In genomic region chr7:77800730-77801129, GRCh38 we compare ENCODE assay signal across 14 cellular contexts. TPM values are rescaled to one million over a fixed set of nuclear protein-coding genes. Genes with fewer than 3 reads are reported as not detected.
DNase-seq lines count a peak whose midpoint lies in the region; ATAC-seq, FAIRE-seq and TF ChIP-seq lines count a peak whose summit lies in the region.
"Had no signal": no experiment of that assay in that cellular context is flagged by ENCODE, and none has a peak within 500 bp of the region (broad histone marks: within the 10 kb centered on the region; RNA-seq: fewer than 3 reads in every experiment).

No MANE protein-coding gene starts in this region.

- H3K27me3 ChIP-seq in HepG2 (ENCODE audit: control insufficient read depth in 1 of 2, insufficient read depth in 2 of 2, low read length in 2 of 2) (no peaks in the 10 kb centered on the region; a peak in 1 of 5 replicates), right lobe of liver (no peaks in the 10 kb centered on the region)
- H3K27me3 ChIP-seq: breast epithelium, neutrophil had no signal

- peak overlapping the region; percentile 68; the same call in 1 of the 2 replicates for H3K4me2 ChIP-seq in HepG2 (ENCODE audit: low read depth, low read length)

- intact Hi-C loops in HepG2 (cut with micrococcal nuclease; ENCODE audit: unreplicated experiment) = no loop called here
- intact Hi-C loops in right lobe of liver (cut with DNase I) = no loop called here
- intact Hi-C loops in activated CD4-positive, alpha-beta memory T cell treated with anti-CD3 and anti-CD28 coated beads for 36 hours (cut with micrococcal nuclease) = loop anchor here (2.0 to 5.0 kb wide), 2 partner anchors 87 to 136 kb away; no protein-coding TSS in a partner anchor

- 97% methylated on average over 2 of the region's 2 CpGs for WGBS in HepG2 (ENCODE audit: low lambda C conversion rate)
- 82% methylated on average over 2 of the region's 2 CpGs for WGBS in right lobe of liver (ENCODE audit: insufficient coverage, low coverage, low lambda C conversion rate, missing lambda C conversion rate)

- no peak overlapping the region for H2AFZ ChIP-seq in HepG2 (ENCODE audit: low read length)

- H3K36me3 ChIP-seq in HepG2 (replicated peaks in 1 of 2; ENCODE audit: control insufficient read depth in 1 of 2, insufficient read depth in 2 of 2, low read length in 2 of 2) (no peaks in the 10 kb centered on the region), right lobe of liver (no peaks in the 10 kb centered on the region)
- H3K36me3 ChIP-seq: breast epithelium, neutrophil had no signal

- DNase-seq in HepG2 (ENCODE audit: low spot score) = no peak
- no peak for DNase-seq in right lobe of liver
- no peak for DNase-seq in activated CD4-positive, alpha-beta memory T cell treated with anti-CD3 and anti-CD28 coated beads for 36 hours
- no peak for DNase-seq in mesothelial cell of epicardium (ENCODE audit: low spot score in 2 of 2, unreplicated experiment in 2 of 2)
- no peak for DNase-seq in HEK293T (ENCODE audit: extremely low spot score)
- DNase-seq in RPMI8226 = no peak
- no peak for DNase-seq in superior temporal gyrus (ENCODE audit: extremely low spot score)
- DNase-seq: endodermal cell; NCI-H1436; stimulated activated naive CD4-positive, alpha-beta T cell had no signal

- CTCF ChIA-PET in HepG2 (lab: Yijun Ruan, JAX; ENCODE audit: low intra/inter-chr PET ratio, low total read pairs) = no interaction called here
- CTCF ChIA-PET in activated CD4-positive, alpha-beta memory T cell treated with anti-CD3 and anti-CD28 coated beads for 36 hours (lab: Charles Lee) = no interaction called here
- CTCF ChIA-PET in HEK293T (lab: Yijun Ruan, JAX) = no interaction called here

- H3K36me3 Mint-ChIP-seq in activated CD4-positive, alpha-beta memory T cell treated with anti-CD3 and anti-CD28 coated beads for 36 hours = peaks cover 11% of the 10 kb centered on the region
- H3K36me3 Mint-ChIP-seq in mesothelial cell of epicardium = peaks cover 23% of the 10 kb centered on the region

- no peak overlapping the region for H3K9ac ChIP-seq in HepG2 (ENCODE audit: insufficient read depth, low read depth, low read length)

- TF ChIP-seq EP300 in HepG2 (IDR thresholded peaks at IDR 0.05; ENCODE audit: low read depth in 2 of 2, low read length in 2 of 2) (no peak), HepG2 (CRISPR knock-in tag; IDR thresholded peaks at IDR 0.05; ENCODE audit: borderline replicate concordance) (no peak)

- TF ChIP-seq RAD21 in HepG2 (CRISPR knock-in tag; IDR thresholded peaks at IDR 0.05) = no peak

- peaks cover 78% of the 10 kb centered on the region for H3K4me1 Mint-ChIP-seq in activated CD4-positive, alpha-beta memory T cell treated with anti-CD3 and anti-CD28 coated beads for 36 hours (ENCODE audit: low read depth)
- peaks cover 34% of the 10 kb centered on the region for H3K4me1 Mint-ChIP-seq in mesothelial cell of epicardium

- BruUV-seq in HepG2 (replicated peaks; lab: Mats Ljungman, UMichigan) = no TSS peak

- TF ChIP-seq POLR2A in HepG2 (IDR thresholded peaks at IDR 0.05; ENCODE audit: insufficient read depth in 1 of 2, low read depth in 2 of 2, low read length in 2 of 2) (no peak), right lobe of liver (IDR thresholded peaks at IDR 0.05) (no peak)

- H3K4me3 Mint-ChIP-seq in activated CD4-positive, alpha-beta memory T cell treated with anti-CD3 and anti-CD28 coated beads for 36 hours = peak overlapping the region; percentile 91
- H3K4me3 Mint-ChIP-seq in mesothelial cell of epicardium = peak overlapping the region; percentile 95

- POLR2A ChIA-PET in HepG2 (lab: Yijun Ruan, JAX) = no interaction called here
- POLR2A ChIA-PET in activated CD4-positive, alpha-beta memory T cell treated with anti-CD3 and anti-CD28 coated beads for 36 hours (lab: Charles Lee) = no interaction called here
- POLR2A ChIA-PET in HEK293T (lab: Yijun Ruan, JAX) = no interaction called here

- in situ Hi-C loops in HepG2 (cut with HindIII; ENCODE audit: extremely low pct_ligation_motif_present, low pct_unique_long_range_greater_than_20kb) = no loop called here

- H3K9me3 ChIP-seq in HepG2 (ENCODE audit: low read length) = no peaks in the 10 kb centered on the region
- H3K9me3 ChIP-seq in right lobe of liver = no peaks in the 10 kb centered on the region

- H3K27ac Mint-ChIP-seq in activated CD4-positive, alpha-beta memory T cell treated with anti-CD3 and anti-CD28 coated beads for 36 hours = peak overlapping the region; percentile 92
- H3K27ac Mint-ChIP-seq in mesothelial cell of epicardium = peak overlapping the region; percentile 96
- H3K27ac Mint-ChIP-seq: endodermal cell had no signal

- ATAC-seq in HepG2 = no peak
- no peak for ATAC-seq in right lobe of liver
- ATAC-seq in GM18858 (IDR thresholded peaks at IDR 0.05; ENCODE audit: unreplicated experiment) = no peak
- ATAC-seq: HCT116 had no signal

- FAIRE-seq in HepG2 (lab: Jason Lieb, UNC) = no peak

- H3K27me3 Mint-ChIP-seq in activated CD4-positive, alpha-beta memory T cell treated with anti-CD3 and anti-CD28 coated beads for 36 hours = no peaks in the 10 kb centered on the region
- no peaks in the 10 kb centered on the region for H3K27me3 Mint-ChIP-seq in mesothelial cell of epicardium (ENCODE audit: low read depth)

- no peaks in the 10 kb centered on the region; the same call in 1 of the 2 replicates for H4K20me1 ChIP-seq in HepG2 (ENCODE audit: insufficient read depth, low read length)

- H3K4me3 ChIP-seq in HepG2 (replicated peaks in 1 of 3; ENCODE audit: insufficient read depth in 1 of 3, low read depth in 2 of 3, low read length in 3 of 3) (no peak overlapping the region), right lobe of liver (no peak overlapping the region)

- H3K27ac ChIP-seq in HepG2 (ENCODE audit: extremely low read length, insufficient read depth, low read length) (no peak overlapping the region), right lobe of liver (no peak overlapping the region)
- H3K27ac ChIP-seq: breast epithelium, neutrophil had no signal

- H3K79me2 ChIP-seq in HepG2 (ENCODE audit: insufficient read depth, low read length) = peaks cover 29% of the 10 kb centered on the region

- H3K4me1 ChIP-seq in HepG2 (ENCODE audit: insufficient read depth, low read length) (peaks cover 37% of the 10 kb centered on the region), right lobe of liver (peaks cover 0 to 10% (median 0%) of the 10 kb centered on the region in 4 donors)

- peaks cover 6% of the 10 kb centered on the region for H3K9me3 Mint-ChIP-seq in activated CD4-positive, alpha-beta memory T cell treated with anti-CD3 and anti-CD28 coated beads for 36 hours
- peaks cover 19% of the 10 kb centered on the region for H3K9me3 Mint-ChIP-seq in mesothelial cell of epicardium

- TF ChIP-seq CTCF in HepG2 (CRISPR knock-in tag; IDR thresholded peaks at IDR 0.05) (no peak), right lobe of liver (IDR thresholded peaks at IDR 0.05) (no peak), mesothelial cell of epicardium (IDR thresholded peaks at IDR 0.05; ENCODE audit: unreplicated experiment) (no peak)

RNA-seq across cellular contexts. Expression of gene PHTF2, which starts 2.2 kb away (rescaled TPM):
- total RNA-seq in HepG2 (2016; rRNA removed; fragmentation: Illumina TruSeq; extraction: Trizol) (9.2 and 10.2 TPM in 2 replicates), right lobe of liver (1 to 10 TPM; 2.4 to 6.8 (median 5.5) TPM), mesothelial cell of epicardium (36.1 to 38.2 TPM (median 37.5 TPM) in 3 replicates)
- 1.7 and 2.2 TPM in 2 replicates for total RNA-seq in HepG2 (2016; cell fraction: cytosol; rRNA removed; fragmentation: Illumina TruSeq; extraction: Trizol; ENCODE audit: low read depth)
- total RNA-seq in HepG2 (2016; cell fraction: insoluble cytoplasmic fraction; rRNA removed; fragmentation: Illumina TruSeq; extraction: Trizol) = 7.8 and 9.8 TPM in 2 replicates
- 6.1 and 6.8 TPM in 2 replicates for total RNA-seq in HepG2 (2016; cell fraction: membrane; rRNA removed; fragmentation: Illumina TruSeq; extraction: Trizol)
- 13.9 and 15.6 TPM in 2 replicates for total RNA-seq in HepG2 (2016; cell fraction: nucleus; rRNA removed; fragmentation: Illumina TruSeq; extraction: Trizol)
- 4.3 and 7.4 TPM in 2 replicates for polyA plus RNA-seq in HepG2 (2011; rRNA removed)
- polyA plus RNA-seq in HepG2 (2011; cell fraction: cytosol; rRNA removed) = 2.8 and 3.6 TPM in 2 replicates
- 2.2 and 3.6 TPM in 2 replicates for polyA plus RNA-seq in HepG2 (2011; cell fraction: nucleus; rRNA removed)
- 4.2 and 5.9 TPM in 2 replicates for polyA plus RNA-seq in HepG2 (2012)
- polyA plus RNA-seq in HepG2 (2016; cell fraction: cytosol; fragmentation: Illumina TruSeq; extraction: Trizol; ENCODE audit: low read depth) = 1.4 and 1.7 TPM in 2 replicates
- polyA plus RNA-seq in HepG2 (2016; cell fraction: insoluble cytoplasmic fraction; fragmentation: Illumina TruSeq; extraction: Trizol; ENCODE audit: low read depth) = 4.1 and 4.6 TPM in 2 replicates
- polyA plus RNA-seq in HepG2 (2016; cell fraction: membrane; fragmentation: Illumina TruSeq; extraction: Trizol; ENCODE audit: low read depth) = 2.7 TPM in 2 replicates
- polyA plus RNA-seq in HepG2 (2016; cell fraction: nucleus; fragmentation: Illumina TruSeq; extraction: Trizol; ENCODE audit: insufficient read depth, low read depth) = 12.9 and 13.8 TPM in 2 replicates
- polyA minus RNA-seq in HepG2 (2011; rRNA and poly(A)+ RNA removed; ENCODE audit: low replicate concordance) = 5.8 and 9.3 TPM in 2 replicates
- polyA minus RNA-seq in HepG2 (2011; cell fraction: cytosol; rRNA and poly(A)+ RNA removed) = 6.3 and 7.1 TPM in 2 replicates
- polyA minus RNA-seq in HepG2 (2011; cell fraction: nucleus; rRNA and poly(A)+ RNA removed) = 16.0 and 16.5 TPM in 2 replicates
- total RNA-seq in activated CD4-positive, alpha-beta memory T cell treated with anti-CD3 and anti-CD28 coated beads for 36 hours = 10 to 100 TPM; 40.8 to 41.2 TPM

RNA-seq across cellular contexts. Expression of gene TMEM60, which starts 2.5 kb away (rescaled TPM):
- total RNA-seq in HepG2 (2016; rRNA removed; fragmentation: Illumina TruSeq; extraction: Trizol) = 25.6 and 26.9 TPM in 2 replicates
- 17.9 and 19.9 TPM in 2 replicates for total RNA-seq in HepG2 (2016; cell fraction: cytosol; rRNA removed; fragmentation: Illumina TruSeq; extraction: Trizol; ENCODE audit: low read depth)
- total RNA-seq in HepG2 (2016; cell fraction: insoluble cytoplasmic fraction; rRNA removed; fragmentation: Illumina TruSeq; extraction: Trizol) = 26.6 and 27.6 TPM in 2 replicates
- total RNA-seq in HepG2 (2016; cell fraction: membrane; rRNA removed; fragmentation: Illumina TruSeq; extraction: Trizol) = 31.1 and 33.1 TPM in 2 replicates
- total RNA-seq in HepG2 (2016; cell fraction: nucleus; rRNA removed; fragmentation: Illumina TruSeq; extraction: Trizol) = 15.4 and 16.4 TPM in 2 replicates
- 20.8 and 27.7 TPM in 2 replicates for polyA plus RNA-seq in HepG2 (2011; rRNA removed)
- 12.3 and 20.7 TPM in 2 replicates for polyA plus RNA-seq in HepG2 (2011; cell fraction: cytosol; rRNA removed)
- 3.3 and 4.4 TPM in 2 replicates for polyA plus RNA-seq in HepG2 (2011; cell fraction: nucleus; rRNA removed)
- 20.8 and 25.5 TPM in 2 replicates for polyA plus RNA-seq in HepG2 (2012)
- 18.6 and 27.4 TPM in 2 replicates for polyA plus RNA-seq in HepG2 (2016; cell fraction: cytosol; fragmentation: Illumina TruSeq; extraction: Trizol; ENCODE audit: low read depth)
- polyA plus RNA-seq in HepG2 (2016; cell fraction: insoluble cytoplasmic fraction; fragmentation: Illumina TruSeq; extraction: Trizol; ENCODE audit: low read depth) = 32.4 and 33.8 TPM in 2 replicates
- 30.4 and 37.5 TPM in 2 replicates for polyA plus RNA-seq in HepG2 (2016; cell fraction: membrane; fragmentation: Illumina TruSeq; extraction: Trizol; ENCODE audit: low read depth)
- polyA plus RNA-seq in HepG2 (2016; cell fraction: nucleus; fragmentation: Illumina TruSeq; extraction: Trizol; ENCODE audit: insufficient read depth, low read depth) = 23.7 and 24.2 TPM in 2 replicates
- 6.9 and 8.6 TPM in 2 replicates for polyA minus RNA-seq in HepG2 (2011; rRNA and poly(A)+ RNA removed; ENCODE audit: low replicate concordance)
- polyA minus RNA-seq in HepG2 (2011; cell fraction: cytosol; rRNA and poly(A)+ RNA removed) = 5.4 and 6.6 TPM in 2 replicates
- polyA minus RNA-seq in HepG2 (2011; cell fraction: nucleus; rRNA and poly(A)+ RNA removed) = 3.6 and 5.1 TPM in 2 replicates
- total RNA-seq in right lobe of liver = 10 to 100 TPM in 1 of 6 experiments, 1 to 10 TPM in 5; 6.6 to 10.4 (median 8.0) TPM
- 10 to 100 TPM; 14.2 to 15.5 TPM for total RNA-seq in activated CD4-positive, alpha-beta memory T cell treated with anti-CD3 and anti-CD28 coated beads for 36 hours
- total RNA-seq in mesothelial cell of epicardium = 14.2 to 17.2 TPM (median 16.5 TPM) in 3 replicates
